ENCODE assay signal across 1 cellular context in the genomic region with DNA sequence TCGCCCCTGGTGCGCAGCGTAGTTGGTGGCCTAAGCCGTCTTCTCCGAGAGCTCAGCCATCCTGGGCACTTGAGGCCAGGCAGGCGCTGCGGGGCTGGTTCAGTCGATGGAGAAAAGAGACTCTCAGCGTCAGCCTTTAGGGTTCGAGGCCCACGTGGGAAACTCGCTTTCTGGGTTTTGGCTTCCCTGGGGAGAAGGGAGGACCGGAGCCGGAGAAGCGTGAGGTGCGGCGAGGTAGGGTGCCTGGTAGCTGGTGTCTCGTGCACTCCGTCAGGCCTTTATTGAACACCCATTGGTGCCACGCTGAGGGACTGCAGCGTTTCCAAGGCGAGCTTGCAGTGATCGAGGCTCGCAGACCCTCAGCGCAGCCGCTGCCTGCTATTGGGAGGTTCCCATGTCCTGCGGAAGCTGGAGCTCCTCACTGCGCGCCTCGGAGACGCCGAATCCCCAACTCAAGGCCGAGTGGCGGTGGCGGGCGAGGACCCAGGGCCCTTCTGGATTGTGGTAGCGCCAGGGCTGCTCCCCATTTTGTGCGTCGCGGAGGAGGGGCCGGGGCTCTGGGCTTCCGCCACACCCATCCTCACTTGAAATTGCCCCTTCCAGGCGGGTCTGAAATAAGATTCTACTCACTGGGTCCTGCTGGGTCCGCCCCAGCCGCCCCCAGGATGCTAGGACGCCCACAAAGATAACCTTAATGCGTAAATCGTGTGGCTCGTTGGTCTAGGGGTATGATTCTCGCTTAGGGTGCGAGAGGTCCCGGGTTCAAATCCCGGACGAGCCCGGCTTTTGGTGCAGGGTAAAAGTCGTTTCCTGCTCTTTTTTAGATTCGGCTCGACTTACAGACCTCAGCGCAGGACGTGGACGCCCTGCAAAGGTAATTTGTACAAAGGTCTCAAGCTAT.
TF ChIP-seq lines count a peak whose summit lies in the region.

No MANE protein-coding gene starts in this region.

TF ChIP-seq in WTC11, 78 proteins besides CTCF, POLR2A, EP300 and RAD21 (continued from another document):
- TF ChIP-seq ATF1 (CRISPR knock-in tag; IDR thresholded peaks at IDR 0.05) = peak; percentile 50; the same call in 1 of the 2 replicates
- TF ChIP-seq ZNF671 (CRISPR knock-in tag; IDR thresholded peaks at IDR 0.05) = no peak
- no peak for TF ChIP-seq GRHL2 (CRISPR knock-in tag; IDR thresholded peaks at IDR 0.05; ENCODE audit: insufficient replicate concordance, severe bottlenecking)
- TF ChIP-seq FOXP1 (CRISPR knock-in tag; IDR thresholded peaks at IDR 0.05; ENCODE audit: borderline replicate concordance) = no peak
- TF ChIP-seq, protein P1, sequence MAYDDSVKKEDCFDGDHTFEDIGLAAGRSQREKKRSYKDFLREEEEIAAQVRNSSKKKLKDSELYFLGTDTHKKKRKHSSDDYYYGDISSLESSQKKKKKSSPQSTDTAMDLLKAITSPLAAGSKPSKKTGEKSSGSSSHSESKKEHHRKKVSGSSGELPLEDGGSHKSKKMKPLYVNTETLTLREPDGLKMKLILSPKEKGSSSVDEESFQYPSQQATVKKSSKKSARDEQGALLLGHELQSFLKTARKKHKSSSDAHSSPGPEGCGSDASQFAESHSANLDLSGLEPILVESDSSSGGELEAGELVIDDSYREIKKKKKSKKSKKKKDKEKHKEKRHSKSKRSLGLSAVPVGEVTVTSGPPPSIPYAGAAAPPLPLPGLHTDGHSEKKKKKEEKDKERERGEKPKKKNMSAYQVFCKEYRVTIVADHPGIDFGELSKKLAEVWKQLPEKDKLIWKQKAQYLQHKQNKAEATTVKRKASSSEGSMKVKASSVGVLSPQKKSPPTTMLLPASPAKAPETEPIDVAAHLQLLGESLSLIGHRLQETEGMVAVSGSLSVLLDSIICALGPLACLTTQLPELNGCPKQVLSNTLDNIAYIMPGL (CRISPR knock-in tag; IDR thresholded peaks at IDR 0.05) = peak; percentile 97
- TF ChIP-seq, protein P2, sequence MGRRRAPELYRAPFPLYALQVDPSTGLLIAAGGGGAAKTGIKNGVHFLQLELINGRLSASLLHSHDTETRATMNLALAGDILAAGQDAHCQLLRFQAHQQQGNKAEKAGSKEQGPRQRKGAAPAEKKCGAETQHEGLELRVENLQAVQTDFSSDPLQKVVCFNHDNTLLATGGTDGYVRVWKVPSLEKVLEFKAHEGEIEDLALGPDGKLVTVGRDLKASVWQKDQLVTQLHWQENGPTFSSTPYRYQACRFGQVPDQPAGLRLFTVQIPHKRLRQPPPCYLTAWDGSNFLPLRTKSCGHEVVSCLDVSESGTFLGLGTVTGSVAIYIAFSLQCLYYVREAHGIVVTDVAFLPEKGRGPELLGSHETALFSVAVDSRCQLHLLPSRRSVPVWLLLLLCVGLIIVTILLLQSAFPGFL (CRISPR knock-in tag; IDR thresholded peaks at IDR 0.05; ENCODE audit: borderline replicate concordance) = no peak
- TF ChIP-seq, protein P3, sequence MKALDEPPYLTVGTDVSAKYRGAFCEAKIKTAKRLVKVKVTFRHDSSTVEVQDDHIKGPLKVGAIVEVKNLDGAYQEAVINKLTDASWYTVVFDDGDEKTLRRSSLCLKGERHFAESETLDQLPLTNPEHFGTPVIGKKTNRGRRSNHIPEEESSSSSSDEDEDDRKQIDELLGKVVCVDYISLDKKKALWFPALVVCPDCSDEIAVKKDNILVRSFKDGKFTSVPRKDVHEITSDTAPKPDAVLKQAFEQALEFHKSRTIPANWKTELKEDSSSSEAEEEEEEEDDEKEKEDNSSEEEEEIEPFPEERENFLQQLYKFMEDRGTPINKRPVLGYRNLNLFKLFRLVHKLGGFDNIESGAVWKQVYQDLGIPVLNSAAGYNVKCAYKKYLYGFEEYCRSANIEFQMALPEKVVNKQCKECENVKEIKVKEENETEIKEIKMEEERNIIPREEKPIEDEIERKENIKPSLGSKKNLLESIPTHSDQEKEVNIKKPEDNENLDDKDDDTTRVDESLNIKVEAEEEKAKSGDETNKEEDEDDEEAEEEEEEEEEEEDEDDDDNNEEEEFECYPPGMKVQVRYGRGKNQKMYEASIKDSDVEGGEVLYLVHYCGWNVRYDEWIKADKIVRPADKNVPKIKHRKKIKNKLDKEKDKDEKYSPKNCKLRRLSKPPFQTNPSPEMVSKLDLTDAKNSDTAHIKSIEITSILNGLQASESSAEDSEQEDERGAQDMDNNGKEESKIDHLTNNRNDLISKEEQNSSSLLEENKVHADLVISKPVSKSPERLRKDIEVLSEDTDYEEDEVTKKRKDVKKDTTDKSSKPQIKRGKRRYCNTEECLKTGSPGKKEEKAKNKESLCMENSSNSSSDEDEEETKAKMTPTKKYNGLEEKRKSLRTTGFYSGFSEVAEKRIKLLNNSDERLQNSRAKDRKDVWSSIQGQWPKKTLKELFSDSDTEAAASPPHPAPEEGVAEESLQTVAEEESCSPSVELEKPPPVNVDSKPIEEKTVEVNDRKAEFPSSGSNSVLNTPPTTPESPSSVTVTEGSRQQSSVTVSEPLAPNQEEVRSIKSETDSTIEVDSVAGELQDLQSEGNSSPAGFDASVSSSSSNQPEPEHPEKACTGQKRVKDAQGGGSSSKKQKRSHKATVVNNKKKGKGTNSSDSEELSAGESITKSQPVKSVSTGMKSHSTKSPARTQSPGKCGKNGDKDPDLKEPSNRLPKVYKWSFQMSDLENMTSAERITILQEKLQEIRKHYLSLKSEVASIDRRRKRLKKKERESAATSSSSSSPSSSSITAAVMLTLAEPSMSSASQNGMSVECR (CRISPR knock-in tag; IDR thresholded peaks at IDR 0.05; ENCODE audit: borderline replicate concordance) = no peak
- TF ChIP-seq ZNF138 (CRISPR knock-in tag; conservative IDR thresholded peaks at IDR 0.05) = no peak
- TF ChIP-seq, protein P4, sequence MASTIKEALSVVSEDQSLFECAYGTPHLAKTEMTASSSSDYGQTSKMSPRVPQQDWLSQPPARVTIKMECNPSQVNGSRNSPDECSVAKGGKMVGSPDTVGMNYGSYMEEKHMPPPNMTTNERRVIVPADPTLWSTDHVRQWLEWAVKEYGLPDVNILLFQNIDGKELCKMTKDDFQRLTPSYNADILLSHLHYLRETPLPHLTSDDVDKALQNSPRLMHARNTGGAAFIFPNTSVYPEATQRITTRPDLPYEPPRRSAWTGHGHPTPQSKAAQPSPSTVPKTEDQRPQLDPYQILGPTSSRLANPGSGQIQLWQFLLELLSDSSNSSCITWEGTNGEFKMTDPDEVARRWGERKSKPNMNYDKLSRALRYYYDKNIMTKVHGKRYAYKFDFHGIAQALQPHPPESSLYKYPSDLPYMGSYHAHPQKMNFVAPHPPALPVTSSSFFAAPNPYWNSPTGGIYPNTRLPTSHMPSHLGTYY (CRISPR knock-in tag; IDR thresholded peaks at IDR 0.05) = 0 out of 2 replicates have a peak, but pooled peaks have one; percentile 26
- TF ChIP-seq, protein P5, sequence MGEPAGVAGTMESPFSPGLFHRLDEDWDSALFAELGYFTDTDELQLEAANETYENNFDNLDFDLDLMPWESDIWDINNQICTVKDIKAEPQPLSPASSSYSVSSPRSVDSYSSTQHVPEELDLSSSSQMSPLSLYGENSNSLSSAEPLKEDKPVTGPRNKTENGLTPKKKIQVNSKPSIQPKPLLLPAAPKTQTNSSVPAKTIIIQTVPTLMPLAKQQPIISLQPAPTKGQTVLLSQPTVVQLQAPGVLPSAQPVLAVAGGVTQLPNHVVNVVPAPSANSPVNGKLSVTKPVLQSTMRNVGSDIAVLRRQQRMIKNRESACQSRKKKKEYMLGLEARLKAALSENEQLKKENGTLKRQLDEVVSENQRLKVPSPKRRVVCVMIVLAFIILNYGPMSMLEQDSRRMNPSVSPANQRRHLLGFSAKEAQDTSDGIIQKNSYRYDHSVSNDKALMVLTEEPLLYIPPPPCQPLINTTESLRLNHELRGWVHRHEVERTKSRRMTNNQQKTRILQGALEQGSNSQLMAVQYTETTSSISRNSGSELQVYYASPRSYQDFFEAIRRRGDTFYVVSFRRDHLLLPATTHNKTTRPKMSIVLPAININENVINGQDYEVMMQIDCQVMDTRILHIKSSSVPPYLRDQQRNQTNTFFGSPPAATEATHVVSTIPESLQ (CRISPR knock-in tag; IDR thresholded peaks at IDR 0.05) = no peak
- TF ChIP-seq RORB (CRISPR knock-in tag; IDR thresholded peaks at IDR 0.05) = no peak
- 0 out of 2 replicates have a peak, but pooled peaks have one; percentile 27 for TF ChIP-seq PRRX2 (CRISPR knock-in tag; IDR thresholded peaks at IDR 0.05)
- TF ChIP-seq, protein P6, sequence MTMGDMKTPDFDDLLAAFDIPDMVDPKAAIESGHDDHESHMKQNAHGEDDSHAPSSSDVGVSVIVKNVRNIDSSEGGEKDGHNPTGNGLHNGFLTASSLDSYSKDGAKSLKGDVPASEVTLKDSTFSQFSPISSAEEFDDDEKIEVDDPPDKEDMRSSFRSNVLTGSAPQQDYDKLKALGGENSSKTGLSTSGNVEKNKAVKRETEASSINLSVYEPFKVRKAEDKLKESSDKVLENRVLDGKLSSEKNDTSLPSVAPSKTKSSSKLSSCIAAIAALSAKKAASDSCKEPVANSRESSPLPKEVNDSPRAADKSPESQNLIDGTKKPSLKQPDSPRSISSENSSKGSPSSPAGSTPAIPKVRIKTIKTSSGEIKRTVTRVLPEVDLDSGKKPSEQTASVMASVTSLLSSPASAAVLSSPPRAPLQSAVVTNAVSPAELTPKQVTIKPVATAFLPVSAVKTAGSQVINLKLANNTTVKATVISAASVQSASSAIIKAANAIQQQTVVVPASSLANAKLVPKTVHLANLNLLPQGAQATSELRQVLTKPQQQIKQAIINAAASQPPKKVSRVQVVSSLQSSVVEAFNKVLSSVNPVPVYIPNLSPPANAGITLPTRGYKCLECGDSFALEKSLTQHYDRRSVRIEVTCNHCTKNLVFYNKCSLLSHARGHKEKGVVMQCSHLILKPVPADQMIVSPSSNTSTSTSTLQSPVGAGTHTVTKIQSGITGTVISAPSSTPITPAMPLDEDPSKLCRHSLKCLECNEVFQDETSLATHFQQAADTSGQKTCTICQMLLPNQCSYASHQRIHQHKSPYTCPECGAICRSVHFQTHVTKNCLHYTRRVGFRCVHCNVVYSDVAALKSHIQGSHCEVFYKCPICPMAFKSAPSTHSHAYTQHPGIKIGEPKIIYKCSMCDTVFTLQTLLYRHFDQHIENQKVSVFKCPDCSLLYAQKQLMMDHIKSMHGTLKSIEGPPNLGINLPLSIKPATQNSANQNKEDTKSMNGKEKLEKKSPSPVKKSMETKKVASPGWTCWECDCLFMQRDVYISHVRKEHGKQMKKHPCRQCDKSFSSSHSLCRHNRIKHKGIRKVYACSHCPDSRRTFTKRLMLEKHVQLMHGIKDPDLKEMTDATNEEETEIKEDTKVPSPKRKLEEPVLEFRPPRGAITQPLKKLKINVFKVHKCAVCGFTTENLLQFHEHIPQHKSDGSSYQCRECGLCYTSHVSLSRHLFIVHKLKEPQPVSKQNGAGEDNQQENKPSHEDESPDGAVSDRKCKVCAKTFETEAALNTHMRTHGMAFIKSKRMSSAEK (CRISPR knock-in tag; IDR thresholded peaks at IDR 0.05; ENCODE audit: borderline replicate concordance) = no peak
- TF ChIP-seq JUN (CRISPR knock-in tag; IDR thresholded peaks at IDR 0.05) = no peak
- TF ChIP-seq SP1 (CRISPR knock-in tag; conservative IDR thresholded peaks at IDR 0.05) = peak; percentile 55
